Comparison of ENCODE assay signal across 8 cellular contexts in the genomic region with DNA sequence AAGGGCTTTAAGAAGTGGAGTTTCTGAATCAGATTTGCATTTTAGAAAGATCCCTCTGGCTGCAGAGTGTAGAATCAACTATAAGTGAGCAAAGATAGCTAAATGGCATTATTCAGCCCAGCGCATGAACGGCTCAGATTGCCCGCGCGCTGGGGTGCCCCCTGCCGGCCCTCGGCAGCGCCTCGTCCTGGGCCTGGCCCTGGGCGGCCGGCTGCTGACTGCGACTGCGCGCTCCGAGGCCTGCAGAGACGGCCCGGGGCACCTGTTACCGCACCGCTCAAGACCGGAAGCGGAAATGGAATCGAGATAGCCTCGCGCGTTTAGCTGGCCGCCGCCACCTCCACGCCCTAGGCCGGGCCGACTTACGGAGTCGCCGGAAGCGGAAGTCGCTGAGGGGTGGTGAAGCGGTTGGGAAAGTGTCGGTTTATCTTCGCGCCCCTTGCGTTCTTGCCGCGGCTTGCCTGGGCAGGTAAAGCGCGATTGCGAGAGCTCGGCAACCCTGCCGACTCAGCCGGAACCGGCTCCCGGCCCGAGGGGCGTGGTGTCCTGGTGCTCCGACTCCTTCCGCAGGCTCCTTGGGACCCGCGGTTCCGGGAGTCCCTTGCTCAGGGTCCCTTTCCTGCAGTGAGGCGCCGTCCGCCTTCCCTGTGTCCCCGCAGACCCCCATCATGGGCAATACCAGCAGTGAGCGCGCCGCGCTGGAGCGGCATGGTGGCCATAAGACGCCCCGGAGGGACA. TPM values are rescaled to one million over a fixed set of nuclear protein-coding genes. Genes with fewer than 3 reads are reported as not detected.
A peak's percentile ranks its signal among the peaks of the same experiment; 100 is the strongest.
DNase-seq lines count a peak whose midpoint lies in the region; ATAC-seq and TF ChIP-seq lines count a peak whose summit lies in the region.

A gene with protein sequence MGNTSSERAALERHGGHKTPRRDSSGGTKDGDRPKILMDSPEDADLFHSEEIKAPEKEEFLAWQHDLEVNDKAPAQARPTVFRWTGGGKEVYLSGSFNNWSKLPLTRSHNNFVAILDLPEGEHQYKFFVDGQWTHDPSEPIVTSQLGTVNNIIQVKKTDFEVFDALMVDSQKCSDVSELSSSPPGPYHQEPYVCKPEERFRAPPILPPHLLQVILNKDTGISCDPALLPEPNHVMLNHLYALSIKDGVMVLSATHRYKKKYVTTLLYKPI (plus strand): TSS at position 557 of the 738 bp plus-strand sequence. CDS start 112 bp downstream, at position 669.

- H3K4me3 Mint-ChIP-seq in T-helper 17 cell, result peak within 1 kb of the TSS; percentile 89

- H3K36me3 Mint-ChIP-seq in T-helper 17 cell (ENCODE audit: low read depth), result peaks cover 4% of the 10 kb centered on the region

- H3K4me1 ChIP-seq in right atrium auricular region, result peaks cover 0 to 38% of the 10 kb centered on the region in 2 donors
- H3K4me1 ChIP-seq in uterus, result peaks cover 0 to 3% of the 10 kb centered on the region in 2 donors

- peak within 1 kb of the TSS; percentile 91 for H3K27ac Mint-ChIP-seq in T-helper 17 cell

- no peaks in the 10 kb centered on the region for H3K27me3 Mint-ChIP-seq in T-helper 17 cell

- ATAC-seq in GM18498 (IDR thresholded peaks at IDR 0.05; ENCODE audit: unreplicated experiment) (peak; percentile 96), HG02938 (IDR thresholded peaks at IDR 0.05; ENCODE audit: unreplicated experiment) (peak; percentile 94), T-helper 17 cell (peak; percentile 91)

- intact Hi-C loops in uterus (cut with DNase I; ENCODE audit: low total_unique reads), result no loop called here

- no peaks in the 10 kb centered on the region for H3K27me3 ChIP-seq in right atrium auricular region
- no peaks in the 10 kb centered on the region for H3K27me3 ChIP-seq in uterus

- TF ChIP-seq POLR2A in uterus (IDR thresholded peaks at IDR 0.05), result peak in 1 of 2 donors; percentile 80

- peak; percentile 92 to 95 for TF ChIP-seq CTCF in right atrium auricular region (IDR thresholded peaks at IDR 0.05)
- TF ChIP-seq CTCF in uterus (IDR thresholded peaks at IDR 0.05), result peak; percentile 82 to 95 (median 86)

- peaks cover 36% of the 10 kb centered on the region for H3K4me1 Mint-ChIP-seq in T-helper 17 cell

- H3K27ac ChIP-seq in angular gyrus (ENCODE audit: low read depth, low read length), result peak within 1 kb of the TSS; percentile 86
- peak within 1 kb of the TSS; percentile 88 to 93 for H3K27ac ChIP-seq in right atrium auricular region
- H3K27ac ChIP-seq in uterus, result peak within 1 kb of the TSS; percentile 84 to 94

- peaks cover 18% of the 10 kb centered on the region for H3K36me3 ChIP-seq in right atrium auricular region
- H3K36me3 ChIP-seq in uterus, result no peaks in the 10 kb centered on the region

- DNase-seq in NCI-H1694 treated with DMSO at 0.1 percent for 48 hours (lab: John Stamatoyannopoulos, UW) (peak; percentile 89), T-helper 17 cell (peak; percentile 90 to 93 (median 92)), right atrium auricular region (ENCODE audit: low spot score) (peak; percentile 95), pulmonary artery endothelial cell (ENCODE audit: low read depth, low spot score) (peak; percentile 83), uterus (peak; percentile 93)

- no peaks in the 10 kb centered on the region for H3K9me3 ChIP-seq in T-helper 17 cell (ENCODE audit: control insufficient read depth, low read length, poor library complexity, severe bottlenecking)
- no peaks in the 10 kb centered on the region for H3K9me3 ChIP-seq in right atrium auricular region
- no peaks in the 10 kb centered on the region for H3K9me3 ChIP-seq in uterus

- H3K4me3 ChIP-seq in right atrium auricular region (peak within 1 kb of the TSS; percentile 88 to 93), uterus (peak within 1 kb of the TSS; percentile 75 to 83)

RNA-seq across cellular contexts. Expression of the gene that starts here (rescaled TPM):
- total RNA-seq in T-helper 17 cell (10 to 100 TPM; 20.4 to 28.2 TPM), right atrium auricular region (10 to 100 TPM in 1 of 2 donors, 1 to 10 TPM in 1; 9.3 to 10.9 TPM), pulmonary artery endothelial cell (14.1 and 14.2 TPM in 2 replicates), uterus (10 to 100 TPM; 10.9 to 44.1 (median 32.8) TPM)

Comparison
In these comparisons a context has a peak if more than half of its experiments do, and no peak if none do; other contexts are left out.
1. Peak in every context shown above with its lines: DNase-seq, ATAC-seq, H3K4me3 ChIP-seq and H3K27ac ChIP-seq.